1 cellular context compared by ENCODE assay signal in the genomic region with DNA sequence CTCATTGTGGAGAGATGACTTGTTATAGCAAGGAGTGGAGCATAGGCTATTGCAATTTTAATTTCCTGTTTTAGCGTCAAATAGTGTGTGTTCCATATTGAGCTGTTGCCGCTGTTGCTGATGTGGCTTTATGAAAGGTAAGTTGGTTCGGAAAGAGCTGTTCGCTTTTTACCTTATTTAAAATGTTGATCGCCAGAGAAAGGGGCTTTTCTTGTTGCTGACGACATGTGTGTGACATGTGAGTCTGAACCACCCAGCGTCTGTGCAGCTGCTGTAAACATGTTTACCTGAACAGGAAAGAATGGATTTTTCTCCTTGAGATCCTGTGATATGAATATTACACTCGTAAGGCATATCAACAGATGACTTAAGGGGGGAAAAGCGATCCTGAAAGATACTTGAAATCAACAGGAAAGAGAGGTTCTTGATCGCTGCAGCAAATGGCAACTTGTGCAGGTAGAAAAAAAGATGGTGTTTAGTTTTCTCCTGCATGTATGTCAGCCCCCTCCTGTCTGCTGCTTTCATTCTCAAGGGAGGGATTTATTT.
TF ChIP-seq lines count a peak whose summit lies in the region.

No MANE protein-coding gene starts in this region.

TF ChIP-seq in SK-N-SH treated with all-trans-retinoic acid at 6 μM for 48 hours, 23 proteins besides CTCF, POLR2A, EP300 and RAD21 (continued from another document):
- TF ChIP-seq, protein P1, sequence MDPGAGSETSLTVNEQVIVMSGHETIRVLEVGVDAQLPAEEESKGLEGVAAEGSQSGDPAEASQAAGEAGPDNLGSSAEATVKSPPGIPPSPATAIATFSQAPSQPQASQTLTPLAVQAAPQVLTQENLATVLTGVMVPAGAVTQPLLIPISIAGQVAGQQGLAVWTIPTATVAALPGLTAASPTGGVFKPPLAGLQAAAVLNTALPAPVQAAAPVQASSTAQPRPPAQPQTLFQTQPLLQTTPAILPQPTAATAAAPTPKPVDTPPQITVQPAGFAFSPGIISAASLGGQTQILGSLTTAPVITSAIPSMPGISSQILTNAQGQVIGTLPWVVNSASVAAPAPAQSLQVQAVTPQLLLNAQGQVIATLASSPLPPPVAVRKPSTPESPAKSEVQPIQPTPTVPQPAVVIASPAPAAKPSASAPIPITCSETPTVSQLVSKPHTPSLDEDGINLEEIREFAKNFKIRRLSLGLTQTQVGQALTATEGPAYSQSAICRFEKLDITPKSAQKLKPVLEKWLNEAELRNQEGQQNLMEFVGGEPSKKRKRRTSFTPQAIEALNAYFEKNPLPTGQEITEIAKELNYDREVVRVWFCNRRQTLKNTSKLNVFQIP (CRISPR knock-in tag; IDR thresholded peaks at IDR 0.05; ENCODE audit: borderline replicate concordance, low read depth), result no peak
- TF ChIP-seq, protein P2, sequence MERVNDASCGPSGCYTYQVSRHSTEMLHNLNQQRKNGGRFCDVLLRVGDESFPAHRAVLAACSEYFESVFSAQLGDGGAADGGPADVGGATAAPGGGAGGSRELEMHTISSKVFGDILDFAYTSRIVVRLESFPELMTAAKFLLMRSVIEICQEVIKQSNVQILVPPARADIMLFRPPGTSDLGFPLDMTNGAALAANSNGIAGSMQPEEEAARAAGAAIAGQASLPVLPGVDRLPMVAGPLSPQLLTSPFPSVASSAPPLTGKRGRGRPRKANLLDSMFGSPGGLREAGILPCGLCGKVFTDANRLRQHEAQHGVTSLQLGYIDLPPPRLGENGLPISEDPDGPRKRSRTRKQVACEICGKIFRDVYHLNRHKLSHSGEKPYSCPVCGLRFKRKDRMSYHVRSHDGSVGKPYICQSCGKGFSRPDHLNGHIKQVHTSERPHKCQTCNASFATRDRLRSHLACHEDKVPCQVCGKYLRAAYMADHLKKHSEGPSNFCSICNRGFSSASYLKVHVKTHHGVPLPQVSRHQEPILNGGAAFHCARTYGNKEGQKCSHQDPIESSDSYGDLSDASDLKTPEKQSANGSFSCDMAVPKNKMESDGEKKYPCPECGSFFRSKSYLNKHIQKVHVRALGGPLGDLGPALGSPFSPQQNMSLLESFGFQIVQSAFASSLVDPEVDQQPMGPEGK (CRISPR knock-in tag; IDR thresholded peaks at IDR 0.05; ENCODE audit: borderline replicate concordance), result no peak
- TF ChIP-seq TOX (CRISPR knock-in tag; IDR thresholded peaks at IDR 0.05; ENCODE audit: borderline replicate concordance), result no peak
- TF ChIP-seq, protein P3, sequence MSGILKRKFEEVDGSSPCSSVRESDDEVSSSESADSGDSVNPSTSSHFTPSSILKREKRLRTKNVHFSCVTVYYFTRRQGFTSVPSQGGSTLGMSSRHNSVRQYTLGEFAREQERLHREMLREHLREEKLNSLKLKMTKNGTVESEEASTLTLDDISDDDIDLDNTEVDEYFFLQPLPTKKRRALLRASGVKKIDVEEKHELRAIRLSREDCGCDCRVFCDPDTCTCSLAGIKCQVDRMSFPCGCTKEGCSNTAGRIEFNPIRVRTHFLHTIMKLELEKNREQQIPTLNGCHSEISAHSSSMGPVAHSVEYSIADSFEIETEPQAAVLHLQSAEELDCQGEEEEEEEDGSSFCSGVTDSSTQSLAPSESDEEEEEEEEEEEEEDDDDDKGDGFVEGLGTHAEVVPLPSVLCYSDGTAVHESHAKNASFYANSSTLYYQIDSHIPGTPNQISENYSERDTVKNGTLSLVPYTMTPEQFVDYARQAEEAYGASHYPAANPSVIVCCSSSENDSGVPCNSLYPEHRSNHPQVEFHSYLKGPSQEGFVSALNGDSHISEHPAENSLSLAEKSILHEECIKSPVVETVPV (CRISPR knock-in tag; IDR thresholded peaks at IDR 0.05), result no peak
- TF ChIP-seq ZFP3 (CRISPR knock-in tag; IDR thresholded peaks at IDR 0.05), result no peak
- no peak for TF ChIP-seq GLIS3 (CRISPR knock-in tag; IDR thresholded peaks at IDR 0.05)
- no peak for TF ChIP-seq ISL1 (CRISPR knock-in tag; IDR thresholded peaks at IDR 0.05)
- TF ChIP-seq, protein P4, sequence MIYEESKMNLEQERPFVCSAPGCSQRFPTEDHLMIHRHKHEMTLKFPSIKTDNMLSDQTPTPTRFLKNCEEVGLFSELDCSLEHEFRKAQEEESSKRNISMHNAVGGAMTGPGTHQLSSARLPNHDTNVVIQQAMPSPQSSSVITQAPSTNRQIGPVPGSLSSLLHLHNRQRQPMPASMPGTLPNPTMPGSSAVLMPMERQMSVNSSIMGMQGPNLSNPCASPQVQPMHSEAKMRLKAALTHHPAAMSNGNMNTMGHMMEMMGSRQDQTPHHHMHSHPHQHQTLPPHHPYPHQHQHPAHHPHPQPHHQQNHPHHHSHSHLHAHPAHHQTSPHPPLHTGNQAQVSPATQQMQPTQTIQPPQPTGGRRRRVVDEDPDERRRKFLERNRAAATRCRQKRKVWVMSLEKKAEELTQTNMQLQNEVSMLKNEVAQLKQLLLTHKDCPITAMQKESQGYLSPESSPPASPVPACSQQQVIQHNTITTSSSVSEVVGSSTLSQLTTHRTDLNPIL (CRISPR knock-in tag; IDR thresholded peaks at IDR 0.05; ENCODE audit: low read depth), result no peak
